In the genomic region with DNA sequence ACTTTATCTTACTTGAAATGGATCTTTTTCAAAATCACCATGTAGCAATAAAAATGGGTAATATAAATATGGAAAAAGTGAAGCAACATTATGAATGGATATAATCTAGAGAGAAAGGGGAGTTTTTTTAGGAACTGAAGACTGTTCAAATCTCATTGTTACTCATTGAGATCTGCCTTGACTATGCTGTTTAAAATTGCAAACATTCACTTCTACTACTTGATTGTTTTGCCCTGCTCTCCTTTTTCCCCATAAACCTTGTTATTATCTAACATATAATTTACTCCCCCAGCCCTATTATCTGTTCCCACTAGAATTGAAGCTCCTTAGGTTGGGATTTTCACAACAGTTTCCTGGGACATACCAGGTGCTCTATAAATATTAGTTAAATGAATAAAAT, we compare ENCODE assay signal across 21 cellular contexts.
"Had no signal": no experiment of that assay in that cellular context is flagged by ENCODE, and none has a peak within 500 bp of the region (broad histone marks: within the 10 kb centered on the region; RNA-seq: fewer than 3 reads in every experiment).

No MANE protein-coding gene starts in this region.

- FAIRE-seq: astrocyte had no signal

- H3K4me3 Mint-ChIP-seq: activated CD8-positive, alpha-beta memory T cell treated with anti-CD3 and anti-CD28 coated beads, Interleukin-2, amount 10 ng/mL, durations not matched to agents 7 days and 5 days; nephron; stimulated activated memory B cell treated with anti-CD40 and anti-IgM and Interleukin-4, amounts not matched to agents 10 μg/mL and 1 μg/mL and 100 μg/mL, for 72 hours had no signal

- H3K4me1 Mint-ChIP-seq: nephron had no signal

- ATAC-seq: activated CD8-positive, alpha-beta memory T cell treated with anti-CD3 and anti-CD28 coated beads, Interleukin-2, amount 10 ng/mL, durations not matched to agents 7 days and 5 days; esophagus mucosa; gastroesophageal sphincter; heart left ventricle; stimulated activated memory B cell treated with anti-CD40 and anti-IgM and Interleukin-4, amounts not matched to agents 10 μg/mL and 1 μg/mL and 100 μg/mL, for 72 hours had no signal

- DNase-seq: activated CD4-positive, alpha-beta T cell treated with anti-CD3 and anti-CD28 coated beads for 1 hour; activated CD4-positive, alpha-beta T cell treated with anti-CD3 and anti-CD28 coated beads, Interleukin-2, amount 50 U/mL, for 4 hours; activated CD8-positive, alpha-beta memory T cell treated with anti-CD3 and anti-CD28 coated beads, Interleukin-2, amount 10 ng/mL, durations not matched to agents 7 days and 5 days; activated gamma-delta T cell treated with Interleukin-2 at 50 U/mL for 16 hours; effector CD4-positive, alpha-beta T cell; heart left ventricle; kidney glomerular epithelial cell; left ventricle myocardium inferior; mammary epithelial cell; midbrain; nucleus accumbens; retina; spleen; stimulated activated CD4-positive, alpha-beta T cell treated with anti-CD3 and anti-CD28 coated beads, Interleukin-4, amount 100 ng/mL, for 4 hours; thyroid gland; WERI-Rb-1 had no signal

- H3K27ac Mint-ChIP-seq: activated CD8-positive, alpha-beta memory T cell treated with anti-CD3 and anti-CD28 coated beads, Interleukin-2, amount 10 ng/mL, durations not matched to agents 7 days and 5 days; nephron; stimulated activated memory B cell treated with anti-CD40 and anti-IgM and Interleukin-4, amounts not matched to agents 10 μg/mL and 1 μg/mL and 100 μg/mL, for 72 hours had no signal

- H3K27me3 Mint-ChIP-seq: activated CD8-positive, alpha-beta memory T cell treated with anti-CD3 and anti-CD28 coated beads, Interleukin-2, amount 10 ng/mL, durations not matched to agents 7 days and 5 days had no signal
